Comparison of ENCODE assay signal across 8 cellular contexts in genomic region chr5:41924872-41925554, GRCh38. TPM values are rescaled to one million over a fixed set of nuclear protein-coding genes. Genes with fewer than 3 reads are reported as not detected.
DNase-seq lines count a peak whose midpoint lies in the region; ATAC-seq and TF ChIP-seq lines count a peak whose summit lies in the region.

Gene FBXO4, plus strand, starts transcription at chr5:41925281. Its CDS starts 29 bp downstream, at chr5:41925310.

- H3K27me3 ChIP-seq in SU-DHL-6 (ENCODE audit: low read length) = no peaks in the 10 kb centered on the region

- peaks cover under 1% of the 10 kb centered on the region; the same call in 1 of the 2 replicates for H3K36me3 ChIP-seq in SU-DHL-6 (ENCODE audit: low read length)

- peaks cover 12% of the 10 kb centered on the region for H3K4me1 Mint-ChIP-seq in activated naive CD8-positive, alpha-beta T cell treated with anti-CD3 and anti-CD28 coated beads, Interleukin-2, amount 10 ng/mL, durations not matched to agents 7 days and 5 days
- H3K4me1 Mint-ChIP-seq in type B pancreatic cell (ENCODE audit: unreplicated experiment) = peaks cover 9% of the 10 kb centered on the region

- peak within 1 kb of the TSS; percentile 66 for H3K4me2 ChIP-seq in SU-DHL-6 (ENCODE audit: low read depth, low read length, poor library complexity, severe bottlenecking)

- peak within 1 kb of the TSS; percentile 93 for H3K27ac Mint-ChIP-seq in activated naive CD8-positive, alpha-beta T cell treated with anti-CD3 and anti-CD28 coated beads, Interleukin-2, amount 10 ng/mL, durations not matched to agents 7 days and 5 days
- peak within 1 kb of the TSS; percentile 91 for H3K27ac Mint-ChIP-seq in type B pancreatic cell

- H3K27me3 Mint-ChIP-seq in activated naive CD8-positive, alpha-beta T cell treated with anti-CD3 and anti-CD28 coated beads, Interleukin-2, amount 10 ng/mL, durations not matched to agents 7 days and 5 days = no peaks in the 10 kb centered on the region
- no peaks in the 10 kb centered on the region for H3K27me3 Mint-ChIP-seq in type B pancreatic cell

- H3K27ac ChIP-seq in SU-DHL-6 (ENCODE audit: low read depth, low read length) = peak within 1 kb of the TSS; percentile 62

- no peaks in the 10 kb centered on the region for H3K79me2 ChIP-seq in SU-DHL-6 (ENCODE audit: insufficient read depth, low read length)

- no peaks in the 10 kb centered on the region for H3K9me2 ChIP-seq in SU-DHL-6 (replicated peaks; ENCODE audit: insufficient read depth, low read length)

- DNase-seq in NCI-H1105 (lab: John Stamatoyannopoulos, UW) (peak; percentile 77), Right ventricle myocardium superior (peak; percentile 92), posterior cingulate gyrus (peak; percentile 68 to 98 (median 83)), type B pancreatic cell (ENCODE audit: extremely low spot score, unreplicated experiment) (peak; percentile 86)
- peak; percentile 91 for DNase-seq in activated naive CD8-positive, alpha-beta T cell treated with anti-CD3 and anti-CD28 coated beads, Interleukin-2, amount 10 ng/mL, durations not matched to agents 7 days and 5 days

- H3K9me3 Mint-ChIP-seq in activated naive CD8-positive, alpha-beta T cell treated with anti-CD3 and anti-CD28 coated beads, Interleukin-2, amount 10 ng/mL, durations not matched to agents 7 days and 5 days = no peaks in the 10 kb centered on the region
- no peaks in the 10 kb centered on the region for H3K9me3 Mint-ChIP-seq in type B pancreatic cell

- peak within 1 kb of the TSS; percentile 90 for H3K4me3 Mint-ChIP-seq in activated naive CD8-positive, alpha-beta T cell treated with anti-CD3 and anti-CD28 coated beads, Interleukin-2, amount 10 ng/mL, durations not matched to agents 7 days and 5 days
- peak within 1 kb of the TSS; percentile 91 for H3K4me3 Mint-ChIP-seq in type B pancreatic cell

- POLR2A ChIA-PET in activated naive CD8-positive, alpha-beta T cell treated with anti-CD3 and anti-CD28 coated beads, Interleukin-2, amount 10 ng/mL, durations not matched to agents 7 days and 5 days (lab: Charles Lee) = interaction anchor here (1.0 to 3.0 kb wide), 5 partner anchors 20 to 56 kb away, joined by 3 to 47 read pairs (median 7); partner anchors contain the start of genes OXCT1 and RIMOC1

- ATAC-seq in HG02623 (IDR thresholded peaks at IDR 0.05; ENCODE audit: unreplicated experiment) (peak; percentile 95), Right ventricle myocardium superior (ENCODE audit: poor library complexity) (peak; percentile 99)
- peak; percentile 98 for ATAC-seq in activated naive CD8-positive, alpha-beta T cell treated with anti-CD3 and anti-CD28 coated beads, Interleukin-2, amount 10 ng/mL, durations not matched to agents 7 days and 5 days (ENCODE audit: low read depth)

- TF ChIP-seq CTCF in GM12873 (IDR thresholded peaks at IDR 0.05; ENCODE audit: insufficient read depth, low read depth, low read length, missing control alignments) (peak; percentile 61), SU-DHL-6 (IDR thresholded peaks at IDR 0.05; ENCODE audit: insufficient read depth, low read length, poor library complexity, severe bottlenecking) (peak; percentile 61), type B pancreatic cell (conservative IDR thresholded peaks at IDR 0.05) (peak; percentile 51)

- H3K36me3 Mint-ChIP-seq in activated naive CD8-positive, alpha-beta T cell treated with anti-CD3 and anti-CD28 coated beads, Interleukin-2, amount 10 ng/mL, durations not matched to agents 7 days and 5 days = peaks cover 9% of the 10 kb centered on the region
- peaks cover 15% of the 10 kb centered on the region for H3K36me3 Mint-ChIP-seq in type B pancreatic cell

- peak within 1 kb of the TSS; percentile 68 for H3K4me3 ChIP-seq in SU-DHL-6 (ENCODE audit: insufficient read depth, low read length, poor library complexity, severe bottlenecking)

- no peaks in the 10 kb centered on the region for H3K9me3 ChIP-seq in SU-DHL-6 (ENCODE audit: insufficient read depth, low read length)

- H4K20me1 ChIP-seq in SU-DHL-6 (ENCODE audit: low read depth, low read length) = no peaks in the 10 kb centered on the region

- peak within 1 kb of the TSS; percentile 87 for H2AFZ ChIP-seq in SU-DHL-6 (ENCODE audit: low read depth, low read length, severe bottlenecking)

- H3K9ac ChIP-seq in SU-DHL-6 (ENCODE audit: low read length) = peak within 1 kb of the TSS; percentile 88

- H3F3A ChIP-seq in SU-DHL-6 (ENCODE audit: insufficient read depth) = peaks cover 38% of the 10 kb centered on the region

- intact Hi-C loops in Right ventricle myocardium superior (cut with DNase I) (loop anchor here (5.0 kb wide), 1 partner anchor 68 kb away; no protein-coding TSS in a partner anchor), posterior cingulate gyrus (cut with DNase I) (loop anchor here (1.0 kb wide), 2 partner anchors 21 to 69 kb away; partner anchors contain the start of gene RIMOC1)

RNA-seq across cellular contexts. Expression of gene FBXO4, which starts in this region (rescaled TPM):
- total RNA-seq in activated naive CD8-positive, alpha-beta T cell treated with anti-CD3 and anti-CD28 coated beads, Interleukin-2, amount 10 ng/mL, durations not matched to agents 7 days and 5 days = 10 to 100 TPM; 13.0 to 15.3 TPM
- total RNA-seq in Right ventricle myocardium superior (3.8 TPM), type B pancreatic cell (ENCODE audit: low replicate concordance) (5.7 and 7.9 TPM in 2 replicates)

Comparison
In these comparisons a context has a peak if more than half of its experiments do, and no peak if none do; other contexts are left out.
1. Peak in every context shown above with its lines: DNase-seq, ATAC-seq, H3K4me3 ChIP-seq and H3K27ac ChIP-seq.